17 cellular contexts compared by ENCODE assay signal in genomic region chr7:157433628-157434027, GRCh38.
DNase-seq lines count a peak whose midpoint lies in the region; ATAC-seq and TF ChIP-seq lines count a peak whose summit lies in the region.
"Had no signal": no experiment of that assay in that cellular context is flagged by ENCODE, and none has a peak within 500 bp of the region (broad histone marks: within the 10 kb centered on the region; RNA-seq: fewer than 3 reads in every experiment).

No MANE protein-coding gene starts in this region.

- H3K9me3 ChIP-seq in T-helper 17 cell (ENCODE audit: control insufficient read depth, low read length, poor library complexity, severe bottlenecking) (no peaks in the 10 kb centered on the region), lower lobe of right lung (no peaks in the 10 kb centered on the region), spleen (no peaks in the 10 kb centered on the region)
- H3K9me3 ChIP-seq: ascending aorta, MG63, thoracic aorta had no signal

- peak overlapping the region; percentile 14 for H3K27ac Mint-ChIP-seq in T-helper 17 cell
- H3K27ac Mint-ChIP-seq: activated naive CD8-positive, alpha-beta T cell treated with anti-CD3 and anti-CD28 coated beads for 36 hours had no signal

- H3K36me3 Mint-ChIP-seq in T-helper 17 cell (ENCODE audit: low read depth), result no peaks in the 10 kb centered on the region
- H3K36me3 Mint-ChIP-seq: activated naive CD8-positive, alpha-beta T cell treated with anti-CD3 and anti-CD28 coated beads for 36 hours had no signal

- peak; percentile 5 for DNase-seq in activated CD4-positive, alpha-beta T cell treated with anti-CD3 and anti-CD28 coated beads for 1 hour
- DNase-seq in activated CD4-positive, alpha-beta T cell treated with anti-CD3 and anti-CD28 coated beads for 48 hours, result no peak
- DNase-seq in T-helper 17 cell (no peak), lower lobe of right lung (peak; percentile 20), spleen (peak; percentile 43)
- DNase-seq: 8988T, DMS 273 treated with DMSO at 0.1 percent for 48 hours, mammary epithelial cell, MG63, NCI-H2107 had no signal

- no peaks in the 10 kb centered on the region for H3K27me3 ChIP-seq in lower lobe of right lung (ENCODE audit: low read depth)
- peaks cover 0 to 8% (median 0%) of the 10 kb centered on the region in 7 donors for H3K27me3 ChIP-seq in spleen (replicated peaks in 1 of 7)
- H3K27me3 ChIP-seq: ascending aorta, MG63 had no signal

- 81 to 86% (median 82%) methylated on average over 12 of the region's 12 CpGs for WGBS in spleen, 5 donors

- H3K27ac ChIP-seq in lower lobe of right lung (no peak overlapping the region), spleen (no peak overlapping the region)
- H3K27ac ChIP-seq: ascending aorta, thoracic aorta had no signal

- H3K27me3 Mint-ChIP-seq in T-helper 17 cell, result no peaks in the 10 kb centered on the region
- H3K27me3 Mint-ChIP-seq: activated naive CD8-positive, alpha-beta T cell treated with anti-CD3 and anti-CD28 coated beads for 36 hours had no signal

- H3K36me3 ChIP-seq in lower lobe of right lung, result no peaks in the 10 kb centered on the region
- H3K36me3 ChIP-seq in spleen, result no peaks in the 10 kb centered on the region
- H3K36me3 ChIP-seq: ascending aorta, MG63, thoracic aorta had no signal

- TF ChIP-seq CTCF in lower lobe of right lung (IDR thresholded peaks at IDR 0.05), result no peak
- no peak for TF ChIP-seq CTCF in spleen (IDR thresholded peaks at IDR 0.05 in 8 of 11, conservative IDR thresholded peaks at IDR 0.05 in 3 of 11)

- H3K4me3 Mint-ChIP-seq in T-helper 17 cell, result peak overlapping the region; percentile 74
- H3K4me3 Mint-ChIP-seq: activated naive CD8-positive, alpha-beta T cell treated with anti-CD3 and anti-CD28 coated beads for 36 hours; dendritic cell treated with granulocyte-macrophage colony-stimulating factor and Interleukin-4, amounts not matched to agents 40 ng/mL and 50 ng/mL, for 4 days had no signal

- peaks cover 14% of the 10 kb centered on the region for H3K4me1 Mint-ChIP-seq in T-helper 17 cell

- ATAC-seq in T-helper 17 cell (no peak), lower lobe of right lung (no peak), GM19467 (IDR thresholded peaks at IDR 0.05; ENCODE audit: unreplicated experiment) (no peak), HG02610 (IDR thresholded peaks at IDR 0.05; ENCODE audit: unreplicated experiment) (no peak)
- no peak for ATAC-seq in activated CD4-positive, CD25-positive, alpha-beta regulatory T cell treated with anti-CD3 and anti-CD28 coated beads, Interleukin-2, amount 50 U/mL, for 24 hours

- peaks cover 9% of the 10 kb centered on the region for H3K4me1 ChIP-seq in lower lobe of right lung
- peaks cover 7 to 13% (median 10%) of the 10 kb centered on the region in 6 donors for H3K4me1 ChIP-seq in spleen
- H3K4me1 ChIP-seq: ascending aorta had no signal

- H3K4me3 ChIP-seq in lower lobe of right lung (no peak overlapping the region), spleen (no peak overlapping the region)
- H3K4me3 ChIP-seq: ascending aorta, MG63, thoracic aorta had no signal

- intact Hi-C loops in lower lobe of right lung (cut with DNase I), result no loop called here
- intact Hi-C loops in spleen (cut with DNase I; ENCODE audit: low total_unique reads), result loop anchor here (5.0 kb wide), 1 partner anchor 444 kb away; no protein-coding TSS in a partner anchor

- TF ChIP-seq POLR2A in spleen (IDR thresholded peaks at IDR 0.05), result no peak

Comparison
In these comparisons a context has a peak if more than half of its experiments do, and no peak if none do; other contexts are left out.
1. DNase-seq: peak in activated CD4-positive, alpha-beta T cell treated with anti-CD3 and anti-CD28 coated beads for 1 hour (single experiment), lower lobe of right lung (single experiment) and spleen (single experiment); none in activated CD4-positive, alpha-beta T cell treated with anti-CD3 and anti-CD28 coated beads for 48 hours (single experiment) and T-helper 17 cell (0 of 3).